Comparison of ENCODE assay signal across 32 cellular contexts in the genomic region with DNA sequence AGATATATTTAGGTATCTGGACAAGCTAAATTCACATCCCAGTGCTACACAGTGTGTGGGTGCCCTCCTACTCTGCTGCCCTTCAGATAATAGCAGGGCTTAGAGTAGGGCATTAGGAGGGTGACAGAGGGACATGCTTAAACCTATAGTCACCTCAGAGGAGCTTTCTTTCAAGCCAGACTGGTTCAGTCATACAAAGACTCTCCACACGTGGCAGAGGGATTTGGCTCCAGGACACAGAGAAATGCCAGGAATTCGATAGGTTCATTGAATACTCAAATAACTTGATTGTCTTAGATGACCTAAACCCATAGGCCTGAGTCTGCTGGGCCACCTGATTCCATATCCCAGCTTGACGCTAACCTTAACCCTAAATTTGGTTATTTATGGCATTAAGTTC.
"Had no signal": no experiment of that assay in that cellular context is flagged by ENCODE, and none has a peak within 500 bp of the region (broad histone marks: within the 10 kb centered on the region; RNA-seq: fewer than 3 reads in every experiment).

No MANE protein-coding gene starts in this region.

- ATAC-seq: activated CD8-positive, alpha-beta memory T cell treated with anti-CD3 and anti-CD28 coated beads, Interleukin-2, amount 10 ng/mL, durations not matched to agents 7 days and 5 days; activated naive CD8-positive, alpha-beta T cell treated with anti-CD3 and anti-CD28 coated beads, Interleukin-2, amount 50 U/mL, for 24 hours; Panc1 had no signal

- H3K4me3 Mint-ChIP-seq: activated B cell treated with CpG ODN at 0.5 μM for 24 hours; activated CD4-positive, alpha-beta memory T cell treated with anti-CD3 and anti-CD28 coated beads, Interleukin-2, amount 10 ng/mL, durations not matched to agents 7 days and 5 days; activated CD8-positive, alpha-beta memory T cell treated with anti-CD3 and anti-CD28 coated beads, Interleukin-2, amount 10 ng/mL, durations not matched to agents 7 days and 5 days; activated naive CD4-positive, alpha-beta T cell treated with anti-CD3 and anti-CD28 coated beads, Interleukin-2, amount 10 ng/mL, durations not matched to agents 7 days and 5 days; activated naive CD8-positive, alpha-beta T cell; activated naive CD8-positive, alpha-beta T cell treated with anti-CD3 and anti-CD28 coated beads, Interleukin-2, amount 50 U/mL, for 24 hours; central memory CD8-positive, alpha-beta T cell; T-helper 1 cell treated with Interleukin-12 subunit alpha and Interleukin-12 subunit beta and Interleukin-4 antibody, amounts not matched to agents 30 μg/mL and 1 μg/mL, for 36 hours; T-helper 2 cell treated with Interferon-gamma antibody and Interleukin-4, amounts not matched to agents 5 μg/mL and 100 μg/mL, for 36 hours had no signal

- H3K36me3 Mint-ChIP-seq: activated CD8-positive, alpha-beta memory T cell treated with anti-CD3 and anti-CD28 coated beads, Interleukin-2, amount 10 ng/mL, durations not matched to agents 7 days and 5 days; activated naive CD4-positive, alpha-beta T cell treated with anti-CD3 and anti-CD28 coated beads, Interleukin-2, amount 10 ng/mL, durations not matched to agents 7 days and 5 days; activated naive CD8-positive, alpha-beta T cell had no signal

- H3K27ac Mint-ChIP-seq: activated B cell treated with CpG ODN at 0.5 μM for 24 hours; activated CD4-positive, alpha-beta memory T cell treated with anti-CD3 and anti-CD28 coated beads, Interleukin-2, amount 10 ng/mL, durations not matched to agents 7 days and 5 days; activated CD8-positive, alpha-beta memory T cell treated with anti-CD3 and anti-CD28 coated beads, Interleukin-2, amount 10 ng/mL, durations not matched to agents 7 days and 5 days; activated naive CD4-positive, alpha-beta T cell treated with anti-CD3 and anti-CD28 coated beads, Interleukin-2, amount 10 ng/mL, durations not matched to agents 7 days and 5 days; activated naive CD8-positive, alpha-beta T cell; activated naive CD8-positive, alpha-beta T cell treated with anti-CD3 and anti-CD28 coated beads, Interleukin-2, amount 50 U/mL, for 24 hours; T-helper 1 cell treated with Interleukin-12 subunit alpha and Interleukin-12 subunit beta and Interleukin-4 antibody, amounts not matched to agents 30 μg/mL and 1 μg/mL, for 36 hours; T-helper 2 cell treated with Interferon-gamma antibody and Interleukin-4, amounts not matched to agents 5 μg/mL and 100 μg/mL, for 36 hours had no signal

- H3K27me3 Mint-ChIP-seq: activated B cell treated with CpG ODN at 0.5 μM for 24 hours; activated CD4-positive, alpha-beta memory T cell treated with anti-CD3 and anti-CD28 coated beads, Interleukin-2, amount 10 ng/mL, durations not matched to agents 7 days and 5 days; activated CD8-positive, alpha-beta memory T cell treated with anti-CD3 and anti-CD28 coated beads, Interleukin-2, amount 10 ng/mL, durations not matched to agents 7 days and 5 days; activated naive CD4-positive, alpha-beta T cell treated with anti-CD3 and anti-CD28 coated beads, Interleukin-2, amount 10 ng/mL, durations not matched to agents 7 days and 5 days; activated naive CD8-positive, alpha-beta T cell treated with anti-CD3 and anti-CD28 coated beads, Interleukin-2, amount 50 U/mL, for 24 hours; central memory CD8-positive, alpha-beta T cell had no signal

- H3K4me3 ChIP-seq: cardiac muscle cell, MG63, SJCRH30, SK-N-MC had no signal

- H3K9me3 Mint-ChIP-seq: activated B cell treated with CpG ODN at 0.5 μM for 24 hours; activated CD4-positive, alpha-beta memory T cell treated with anti-CD3 and anti-CD28 coated beads, Interleukin-2, amount 10 ng/mL, durations not matched to agents 7 days and 5 days; activated naive CD4-positive, alpha-beta T cell treated with anti-CD3 and anti-CD28 coated beads, Interleukin-2, amount 10 ng/mL, durations not matched to agents 7 days and 5 days; activated naive CD8-positive, alpha-beta T cell treated with anti-CD3 and anti-CD28 coated beads, Interleukin-2, amount 50 U/mL, for 24 hours; central memory CD8-positive, alpha-beta T cell; T-helper 1 cell treated with Interleukin-12 subunit alpha and Interleukin-12 subunit beta and Interleukin-4 antibody, amounts not matched to agents 30 μg/mL and 1 μg/mL, for 36 hours; T-helper 2 cell treated with Interferon-gamma antibody and Interleukin-4, amounts not matched to agents 5 μg/mL and 100 μg/mL, for 36 hours had no signal

- H3K4me1 Mint-ChIP-seq: activated B cell treated with CpG ODN at 0.5 μM for 24 hours; activated CD4-positive, alpha-beta memory T cell treated with anti-CD3 and anti-CD28 coated beads, Interleukin-2, amount 10 ng/mL, durations not matched to agents 7 days and 5 days; activated CD8-positive, alpha-beta memory T cell treated with anti-CD3 and anti-CD28 coated beads, Interleukin-2, amount 10 ng/mL, durations not matched to agents 7 days and 5 days; activated naive CD4-positive, alpha-beta T cell treated with anti-CD3 and anti-CD28 coated beads, Interleukin-2, amount 10 ng/mL, durations not matched to agents 7 days and 5 days; activated naive CD8-positive, alpha-beta T cell treated with anti-CD3 and anti-CD28 coated beads, Interleukin-2, amount 50 U/mL, for 24 hours; central memory CD8-positive, alpha-beta T cell had no signal

- DNase-seq: activated B cell treated with CpG ODN at 0.5 μM for 24 hours; activated CD4-positive, alpha-beta memory T cell treated with anti-CD3 and anti-CD28 coated beads, Interleukin-2, amount 10 ng/mL, durations not matched to agents 7 days and 5 days; activated CD4-positive, alpha-beta T cell treated with anti-CD3 and anti-CD28 coated beads for 48 hours; activated CD4-positive, CD25-positive, alpha-beta regulatory T cell treated with anti-CD3 and anti-CD28 coated beads, Interleukin-2, amount 50 U/mL, for 72 hours; activated CD8-positive, alpha-beta memory T cell treated with anti-CD3 and anti-CD28 coated beads for 24 hours; activated CD8-positive, alpha-beta memory T cell treated with anti-CD3 and anti-CD28 coated beads, Interleukin-2, amount 10 ng/mL, durations not matched to agents 7 days and 5 days; activated CD8-positive, alpha-beta memory T cell treated with anti-CD3 and anti-CD28 coated beads, Interleukin-2, amount 50 U/mL, for 48 hours; activated effector memory CD4-positive, alpha-beta T cell treated with Interleukin-2 at 50 U/mL for 16 hours; activated naive CD4-positive, alpha-beta T cell treated with anti-CD3 and anti-CD28 coated beads, Interleukin-2, amount 10 ng/mL, durations not matched to agents 7 days and 5 days; activated naive CD8-positive, alpha-beta T cell treated with anti-CD3 and anti-CD28 coated beads, Interleukin-2, amount 50 U/mL, for 24 hours; activated T-cell treated with anti-CD3 and anti-CD28 coated beads, Interleukin-2, amount 50 U/mL, for 48 hours; aorta; Kasumi-1; KG1; MG63; NCI-H1048; NCI-H1105 treated with DMSO at 0.1 percent for 48 hours; NCI-H1436 treated with DMSO at 0.1 percent for 48 hours; NCI-H1694 treated with DMSO at 0.1 percent for 48 hours; NCI-H2029; NCI-H345; NCI-H526; NCI-H774; SHP77; SJCRH30 had no signal

- H3K27ac ChIP-seq: cardiac muscle cell, SJCRH30, SK-N-MC had no signal

- H3K27me3 ChIP-seq: cardiac muscle cell, MG63, SJCRH30 had no signal

- H3K9me3 ChIP-seq: MG63, SJCRH30 had no signal

- H3K36me3 ChIP-seq: cardiac muscle cell, MG63, SJCRH30 had no signal

- H3K4me1 ChIP-seq: SJCRH30 had no signal
